Comparison of ENCODE assay signal across 8 cellular contexts in genomic region chr7:149873968-149874643, GRCh38. TPM values are rescaled to one million over a fixed set of nuclear protein-coding genes. Genes with fewer than 3 reads are reported as not detected.
DNase-seq lines count a peak whose midpoint lies in the region; ATAC-seq and TF ChIP-seq lines count a peak whose summit lies in the region.

Gene ATP6V0E2, plus strand, starts transcription at chr7:149873969. Its CDS starts 97 bp downstream, at chr7:149874066.

- CTCF ChIA-PET in Caco-2 (lab: Charles Lee), result interaction anchor here (1.3 kb wide), 1 partner anchor 10 kb away, joined by 3 read pairs; no protein-coding TSS in a partner anchor
- CTCF ChIA-PET in IMR-90 (lab: Yijun Ruan, JAX), result no interaction called here

- H3K4me1 Mint-ChIP-seq in Caco-2 (ENCODE audit: low read depth, unreplicated experiment) (peaks cover 22% of the 10 kb centered on the region), brain (peaks cover 57% of the 10 kb centered on the region)

- no peak within 1 kb of the TSS for H4K5ac ChIP-seq in IMR-90 (ENCODE audit: low read depth, low read length)

- H3K18ac ChIP-seq in IMR-90 (ENCODE audit: low read depth, low read length), result no peak within 1 kb of the TSS

- peak within 1 kb of the TSS; percentile 43; the same call in 1 of the 2 replicates for H3K4ac ChIP-seq in IMR-90 (ENCODE audit: low read depth, low read length)

- no peak for TF ChIP-seq RAD21 in IMR-90 (IDR thresholded peaks at IDR 0.05; ENCODE audit: low read length)
- no peak for TF ChIP-seq RAD21 in liver (IDR thresholded peaks at IDR 0.05)

- WGBS in IMR-90 (ENCODE audit: extremely low coverage in 2 of 2, insufficient read length in 1 of 2), 2 experiments, result 0% methylated on average over 29 of the region's 46 CpGs; no CpG with 5 or more reads in 1 of the 2 experiments
- 4% methylated on average over 46 of the region's 46 CpGs for WGBS in liver
- WGBS in thymus, result 9% methylated on average over 46 of the region's 46 CpGs

- peak within 1 kb of the TSS; percentile 38 for H3K9ac ChIP-seq in IMR-90 (ENCODE audit: low read depth, low read length)
- peak within 1 kb of the TSS; percentile 47 to 76 for H3K9ac ChIP-seq in liver (ENCODE audit: low read depth in 1 of 2, low read length in 2 of 2)

- H3K9me3 ChIP-seq in Caco-2 (no peaks in the 10 kb centered on the region), IMR-90 (ENCODE audit: control insufficient read depth, insufficient read depth, low read length) (no peaks in the 10 kb centered on the region), liver (ENCODE audit: control insufficient read depth in 4 of 4, low read length in 3 of 4) (no peaks in the 10 kb centered on the region), thymus (ENCODE audit: control insufficient read depth) (no peaks in the 10 kb centered on the region)

- TF ChIP-seq CTCF in Caco-2 (IDR thresholded peaks at IDR 0.05; ENCODE audit: insufficient read depth in 1 of 2, low read depth in 1 of 2, low read length in 1 of 2, severe bottlenecking in 1 of 2, unreplicated experiment in 1 of 2) (no peak), IMR-90 (conservative IDR thresholded peaks at IDR 0.05; ENCODE audit: low read depth, low read length) (no peak), brain (conservative IDR thresholded peaks at IDR 0.05) (no peak), liver (IDR thresholded peaks at IDR 0.05; ENCODE audit: low read depth, low read length, missing input control) (no peak)

- H3K14ac ChIP-seq in IMR-90 (replicated peaks; ENCODE audit: low read depth, low read length), result 0 out of 2 replicates have a peak within 1 kb of the TSS, but pooled peaks have one; percentile 2

- H3K56ac ChIP-seq in IMR-90 (ENCODE audit: extremely low read depth, insufficient read depth, low read length), result no peak within 1 kb of the TSS

- peaks cover 0 to 6% of the 10 kb centered on the region in 2 experiments; a peak in 1 of 4 replicates for H3K79me1 ChIP-seq in IMR-90 (ENCODE audit: low read depth in 1 of 2, low read length in 2 of 2)

- peak within 1 kb of the TSS; percentile 98 for H2AFZ ChIP-seq in IMR-90 (replicated peaks; ENCODE audit: low read length, poor library complexity)

- H3K4me1 ChIP-seq in Caco-2 (peaks cover 9% of the 10 kb centered on the region; the same call in 1 of the 2 replicates), IMR-90 (ENCODE audit: control insufficient read depth, insufficient read depth, low read length) (peaks cover 3% of the 10 kb centered on the region), liver (ENCODE audit: control insufficient read depth in 4 of 4, insufficient read depth in 4 of 4, low read length in 3 of 4) (peaks cover 5 to 36% (median 23%) of the 10 kb centered on the region in 4 donors), thymus (ENCODE audit: control insufficient read depth, insufficient read depth, low read length) (peaks cover 26% of the 10 kb centered on the region)

- H3K23ac ChIP-seq in IMR-90 (ENCODE audit: low read depth, low read length), result peak within 1 kb of the TSS; percentile 60; the same call in 1 of the 2 replicates

- H3K9me3 Mint-ChIP-seq in Caco-2 (ENCODE audit: unreplicated experiment), result no peaks in the 10 kb centered on the region
- peaks cover 0 to 3% (median 0%) of the 10 kb centered on the region in 5 experiments for H3K9me3 Mint-ChIP-seq in brain

- TF ChIP-seq POLR2A in IMR-90 (IDR thresholded peaks at IDR 0.05; ENCODE audit: low read depth, low read length), result no peak

- no peak within 1 kb of the TSS for H2BK20ac ChIP-seq in IMR-90 (ENCODE audit: low read depth, low read length)

- H3K36me3 Mint-ChIP-seq in Caco-2 (ENCODE audit: insufficient read depth, unreplicated experiment) (peaks cover 12% of the 10 kb centered on the region), brain (peaks cover 19% of the 10 kb centered on the region)

- no peaks in the 10 kb centered on the region for H3K36me3 ChIP-seq in Caco-2 (ENCODE audit: control insufficient read depth, insufficient read depth, low read length)
- H3K36me3 ChIP-seq in IMR-90 (ENCODE audit: control insufficient read depth, insufficient read depth, low read length), result no peaks in the 10 kb centered on the region
- H3K36me3 ChIP-seq in liver (ENCODE audit: control insufficient read depth in 4 of 4, insufficient read depth in 3 of 4, low read depth in 1 of 4, low read length in 3 of 4), result no peaks in the 10 kb centered on the region
- peaks cover 12% of the 10 kb centered on the region for H3K36me3 ChIP-seq in thymus (ENCODE audit: control insufficient read depth, insufficient read depth)

- H3K4me3 ChIP-seq in Caco-2 (ENCODE audit: low read depth, low read length) (peak within 1 kb of the TSS; percentile 71), IMR-90 (ENCODE audit: insufficient read depth, low read depth, low read length) (peak within 1 kb of the TSS; percentile 74), liver (ENCODE audit: low read depth in 1 of 3, low read length in 3 of 3) (peak within 1 kb of the TSS; percentile 61 to 81 (median 76)), thymus (ENCODE audit: low read length) (peak within 1 kb of the TSS; percentile 79)

- dilution Hi-C loops in IMR-90 (cut with HindIII; ENCODE audit: low sequenced_read_pairs, unreplicated experiment), result no loop called here

- H2AK5ac ChIP-seq in IMR-90 (ENCODE audit: low read depth, low read length), result no peak within 1 kb of the TSS

- peak within 1 kb of the TSS; percentile 13; the same call in 1 of the 2 replicates for H3K27ac ChIP-seq in IMR-90 (ENCODE audit: insufficient read depth, low read length)
- peak within 1 kb of the TSS; percentile 72 to 79 for H3K27ac ChIP-seq in liver (ENCODE audit: low read depth in 1 of 2, low read length in 2 of 2)
- H3K27ac ChIP-seq in thymus (ENCODE audit: low read depth), result peak within 1 kb of the TSS; percentile 68

- no peak within 1 kb of the TSS for H2BK15ac ChIP-seq in IMR-90 (ENCODE audit: low read depth, low read length)

- H3K27me3 ChIP-seq in Caco-2 (replicated peaks; ENCODE audit: control insufficient read depth, insufficient read depth, low read length) (no peaks in the 10 kb centered on the region), IMR-90 (ENCODE audit: control insufficient read depth, insufficient read depth, low read length) (no peaks in the 10 kb centered on the region), liver (ENCODE audit: control insufficient read depth in 4 of 4, insufficient read depth in 4 of 4, low read length in 3 of 4) (no peaks in the 10 kb centered on the region), thymus (ENCODE audit: control insufficient read depth, insufficient read depth) (peaks cover 5% of the 10 kb centered on the region)

- H3K27ac Mint-ChIP-seq in Caco-2 (ENCODE audit: unreplicated experiment) (peak within 1 kb of the TSS; percentile 63), brain (peak within 1 kb of the TSS; percentile 90 to 98 (median 96))

- H4K8ac ChIP-seq in IMR-90 (ENCODE audit: low read depth in 2 of 2, low read length in 2 of 2), result peak within 1 kb of the TSS in 1 of 2 experiments; percentile 38; a peak in 1 of 4 replicates

- peak within 1 kb of the TSS; percentile 22 for H2AK9ac ChIP-seq in IMR-90 (replicated peaks; ENCODE audit: low read depth, low read length, poor library complexity)

- H4K91ac ChIP-seq in IMR-90 (ENCODE audit: insufficient read depth, low read depth, low read length), result no peak within 1 kb of the TSS

- no peak within 1 kb of the TSS for H2BK5ac ChIP-seq in IMR-90 (ENCODE audit: low read depth, low read length, poor library complexity, severe bottlenecking)

- in situ Hi-C loops in IMR-90 (cut with MboI; ENCODE audit: low sequenced_read_pairs), result loop anchor here (25.0 kb wide), 1 partner anchor 538 kb away; a partner anchor contains a TSS

- intact Hi-C loops in Caco-2 (cut with micrococcal nuclease; ENCODE audit: unreplicated experiment) (loop anchor here (1.0 kb wide), 1 partner anchor 36 kb away; the partner anchor contains the start of gene ZNF862), IMR-90 (cut with micrococcal nuclease) (loop anchor here (2.0 kb wide), 1 partner anchor 35 kb away; the partner anchor contains the start of gene ZNF862)

- H3K4me3 Mint-ChIP-seq in Caco-2 (ENCODE audit: unreplicated experiment), result peak within 1 kb of the TSS; percentile 70
- peak within 1 kb of the TSS; percentile 86 to 91 (median 90) for H3K4me3 Mint-ChIP-seq in brain

- BruUV-seq in Caco-2 (replicated peaks; lab: Mats Ljungman, UMichigan) (no TSS peak), IMR-90 (replicated peaks; lab: Mats Ljungman, UMichigan) (no TSS peak)

- DNase-seq in Caco-2 (no peak), IMR-90 (no peak), NAMALWA (ENCODE audit: low spot score) (no peak), CD1c-positive myeloid dendritic cell (ENCODE audit: extremely low spot score) (no peak)

- H3K27me3 Mint-ChIP-seq in Caco-2 (ENCODE audit: insufficient read depth, unreplicated experiment) (no peaks in the 10 kb centered on the region), brain (no peaks in the 10 kb centered on the region)

- H4K20me1 ChIP-seq in IMR-90 (ENCODE audit: insufficient read depth, low read length), result no peaks in the 10 kb centered on the region

- H2BK120ac ChIP-seq in IMR-90 (ENCODE audit: low read depth, low read length), result no peak within 1 kb of the TSS

- POLR2A ChIA-PET in Caco-2 (lab: Charles Lee), result no interaction called here
- POLR2A ChIA-PET in IMR-90 (lab: Charles Lee; ENCODE audit: unreplicated experiment), result no interaction called here

- H3K9me1 ChIP-seq in IMR-90 (ENCODE audit: insufficient read depth, low read length), result no peaks in the 10 kb centered on the region

- ATAC-seq in GM19463 (IDR thresholded peaks at IDR 0.05; ENCODE audit: unreplicated experiment), result peak; percentile 21
- ATAC-seq in IMR-90 (ENCODE audit: low read depth), result peak; percentile 28; the same call in 1 of the 2 replicates

- peak within 1 kb of the TSS; percentile 87 for H3K4me2 ChIP-seq in IMR-90 (ENCODE audit: low read depth, low read length)

TF ChIP-seq in IMR-90, 13 proteins besides CTCF, POLR2A, EP300 and RAD21 (continues in another document):
- TF ChIP-seq RCOR1 (IDR thresholded peaks at IDR 0.05; ENCODE audit: insufficient replicate concordance, low read length), result no peak
- TF ChIP-seq MAZ (IDR thresholded peaks at IDR 0.05; ENCODE audit: borderline replicate concordance, low read depth, low read length), result no peak

TF ChIP-seq in liver, 16 proteins besides CTCF, POLR2A, EP300 and RAD21:
- no peak for TF ChIP-seq YY1 (IDR thresholded peaks at IDR 0.05)
- no peak for TF ChIP-seq NR2F2 (IDR thresholded peaks at IDR 0.05)
- TF ChIP-seq JUND (IDR thresholded peaks at IDR 0.05), result no peak
- TF ChIP-seq TAF1 (conservative IDR thresholded peaks at IDR 0.05), result no peak
- TF ChIP-seq FOXA2 (IDR thresholded peaks at IDR 0.05), result no peak

RNA-seq across cellular contexts. Expression of gene ATP6V0E2, which starts in this region (rescaled TPM):
- total RNA-seq in Caco-2 (2022) (41.6 and 53.9 TPM in 2 replicates), IMR-90 (2012; rRNA removed) (5.7 and 10.3 TPM in 2 replicates), liver (10 to 100 TPM in 1 of 2 donors, 1 to 10 TPM in 1; 9.8 to 41.2 TPM)
- polyA plus RNA-seq in IMR-90 (2012; rRNA removed) (29.3 and 30.3 TPM in 2 replicates), brain (ENCODE audit: insufficient read depth, low read depth, low replicate concordance) (390 TPM), liver (10 to 100 TPM; 53.7 to 77.1 TPM), thymus (38.9 TPM)
- 18.0 and 25.3 TPM in 2 replicates for polyA plus RNA-seq in IMR-90 (2012; cell fraction: cytosol; rRNA removed)
- polyA plus RNA-seq in IMR-90 (2012; cell fraction: nucleus; rRNA removed; ENCODE audit: low replicate concordance), result 17.9 and 24.3 TPM in 2 replicates

Comparison
In these comparisons a context has a peak if more than half of its experiments do, and no peak if none do; other contexts are left out.
1. H3K27ac ChIP-seq: peak in every context shown above with its lines; median percentile 76 in liver; 68 in thymus; 13 in IMR-90.